23 cellular contexts compared by ENCODE assay signal in the genomic region with DNA sequence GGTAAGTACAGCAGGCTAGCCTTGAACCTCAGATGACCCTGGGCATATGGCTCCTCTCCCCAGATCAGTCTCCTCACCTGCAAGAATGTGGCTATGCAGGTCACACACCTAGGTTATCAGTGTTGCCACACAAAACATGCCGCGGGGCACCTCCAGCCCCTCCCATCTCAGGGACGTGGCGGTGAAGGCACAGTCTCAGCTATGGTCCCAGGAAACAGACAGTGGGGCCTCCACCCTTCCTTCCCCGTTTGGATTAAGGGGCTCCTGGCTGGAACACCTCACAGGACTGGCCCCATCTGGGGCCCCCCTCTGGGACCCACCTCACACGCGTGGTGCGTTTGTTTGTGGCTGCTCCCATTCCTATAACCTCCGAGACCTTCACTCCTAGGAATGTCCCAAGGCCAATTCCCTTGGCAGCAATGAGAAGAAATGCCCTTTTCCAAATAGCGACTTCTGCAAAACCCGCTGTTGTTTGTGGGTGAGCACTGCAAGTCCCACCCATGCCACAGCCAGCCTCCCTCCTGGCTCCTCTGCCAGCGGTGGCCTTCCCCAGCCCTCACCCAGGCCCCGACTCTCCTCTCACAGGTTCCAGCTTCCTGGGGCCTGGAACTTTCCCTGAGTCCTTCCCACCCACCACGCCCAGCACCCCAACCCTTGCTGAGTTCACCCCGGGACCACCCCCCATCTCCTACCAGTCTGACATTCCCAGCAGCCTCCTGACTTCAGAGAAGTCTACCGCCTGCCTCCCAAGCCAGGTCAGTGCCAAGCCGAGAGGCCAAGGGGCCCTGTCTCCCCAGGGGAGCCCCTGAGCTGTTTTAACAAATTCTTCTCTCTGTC. TPM values are rescaled to one million over a fixed set of nuclear protein-coding genes. Genes with fewer than 3 reads are reported as not detected.
DNase-seq lines count a peak whose midpoint lies in the region; ATAC-seq and TF ChIP-seq lines count a peak whose summit lies in the region.
"Had no signal": no experiment of that assay in that cellular context is flagged by ENCODE, and none has a peak within 500 bp of the region (broad histone marks: within the 10 kb centered on the region; RNA-seq: fewer than 3 reads in every experiment).

No MANE protein-coding gene starts in this region.

- DNase-seq in stimulated activated naive CD8-positive, alpha-beta T cell treated with anti-CD3 and anti-CD28 coated beads, Interleukin-15, amount 100 ng/mL, for 72 hours = no peak
- DNase-seq in stimulated activated naive CD8-positive, alpha-beta T cell treated with anti-CD3 and anti-CD28 coated beads, Interleukin-15, Interleukin-2, amounts not matched to agents 100 U/mL and 50 U/mL, for 24 hours = no peak
- DNase-seq in RWPE1 (ENCODE audit: low spot score) (no peak), epidermal melanocyte (ENCODE audit: insufficient read length, low spot score) (peak; percentile 11), substantia nigra (lab: John Stamatoyannopoulos, UW) (no peak), germinal center (ENCODE audit: low spot score) (no peak), OCI-LY7 (ENCODE audit: low spot score) (no peak)
- no peak for DNase-seq in stimulated activated naive CD4-positive, alpha-beta T cell treated with Interleukin-2 at 50 U/mL for 16 hours (lab: John Stamatoyannopoulos, UW)
- DNase-seq: DMS79, NCI-H1092 treated with DMSO at 0.1 percent for 48 hours, NCI-H1436 treated with DMSO at 0.1 percent for 48 hours, NCI-H2081, NCI-H2171, NCI-H345, NCI-H524, NCI-H82 had no signal

- H2AFZ ChIP-seq in OCI-LY7 (ENCODE audit: low read length) = no peak overlapping the region

- H3K27ac Mint-ChIP-seq in stimulated activated naive CD8-positive, alpha-beta T cell treated with anti-CD3 and anti-CD28 coated beads, Interleukin-15, amount 100 ng/mL, for 72 hours = peak overlapping the region; percentile 31 to 82

- H3K9me3 ChIP-seq in OCI-LY7 (ENCODE audit: low read length) = no peaks in the 10 kb centered on the region
- H3K9me3 ChIP-seq: A549, SJSA1 had no signal

- POLR2A ChIA-PET in RWPE1 (lab: Yijun Ruan, JAX; ENCODE audit: low non-redundant PET) = no interaction called here
- POLR2A ChIA-PET in OCI-LY7 (lab: Charles Lee) = interaction anchor here (1.7 kb wide), 1 partner anchor 8 kb away, joined by 3 read pairs; no protein-coding TSS in a partner anchor

- H3K4me3 ChIP-seq in OCI-LY7 (ENCODE audit: low read depth, low read length, poor library complexity, severe bottlenecking) = no peak overlapping the region
- H3K4me3 ChIP-seq: A549, SJSA1 had no signal

- no peak overlapping the region for H3K4me3 Mint-ChIP-seq in stimulated activated naive CD8-positive, alpha-beta T cell treated with anti-CD3 and anti-CD28 coated beads, Interleukin-15, amount 100 ng/mL, for 72 hours
- H3K4me3 Mint-ChIP-seq: B cell, CD14-positive monocyte had no signal

- CTCF ChIA-PET in RWPE1 (lab: Yijun Ruan, JAX) (no interaction called here), OCI-LY7 (lab: Charles Lee; ENCODE audit: unreplicated experiment) (no interaction called here)

- peaks cover 59% of the 10 kb centered on the region for H3K36me3 ChIP-seq in OCI-LY7 (ENCODE audit: insufficient read depth, low read length)

- ATAC-seq in stimulated activated naive CD8-positive, alpha-beta T cell treated with anti-CD3 and anti-CD28 coated beads, Interleukin-15, amount 100 ng/mL, for 72 hours = no peak
- ATAC-seq in stimulated activated naive CD8-positive, alpha-beta T cell treated with anti-CD3 and anti-CD28 coated beads, Interleukin-15, Interleukin-2, amounts not matched to agents 100 U/mL and 50 U/mL, for 24 hours = no peak
- ATAC-seq: Right ventricle myocardium inferior had no signal

- intact Hi-C loops in OCI-LY7 (cut with micrococcal nuclease; ENCODE audit: unreplicated experiment) = no loop called here

- no peaks in the 10 kb centered on the region for H3K9me2 ChIP-seq in OCI-LY7 (ENCODE audit: insufficient read depth, low read length)

- peaks cover 38% of the 10 kb centered on the region for H3K4me1 Mint-ChIP-seq in stimulated activated naive CD8-positive, alpha-beta T cell treated with anti-CD3 and anti-CD28 coated beads, Interleukin-15, amount 100 ng/mL, for 72 hours

- TF ChIP-seq CTCF in RWPE1 (conservative IDR thresholded peaks at IDR 0.05; ENCODE audit: low read depth) (no peak), OCI-LY7 (conservative IDR thresholded peaks at IDR 0.05; ENCODE audit: low read length) (no peak)

- H3K27me3 Mint-ChIP-seq in stimulated activated naive CD8-positive, alpha-beta T cell treated with anti-CD3 and anti-CD28 coated beads, Interleukin-15, amount 100 ng/mL, for 72 hours = no peaks in the 10 kb centered on the region
- H3K27me3 Mint-ChIP-seq: B cell had no signal

- no peak overlapping the region for H3K4me2 ChIP-seq in OCI-LY7 (ENCODE audit: low read length)
- H3K4me2 ChIP-seq: A549, KMS-11 had no signal

- H3K4me1 ChIP-seq in OCI-LY7 (ENCODE audit: insufficient read depth, low read length, poor library complexity, severe bottlenecking) = no peaks in the 10 kb centered on the region
- H3K4me1 ChIP-seq: A549 had no signal

- no peaks in the 10 kb centered on the region for H3K79me2 ChIP-seq in OCI-LY7 (ENCODE audit: insufficient read depth, low read depth, low read length)

- H3K9me3 Mint-ChIP-seq in stimulated activated naive CD8-positive, alpha-beta T cell treated with anti-CD3 and anti-CD28 coated beads, Interleukin-15, amount 100 ng/mL, for 72 hours = no peaks in the 10 kb centered on the region
- H3K9me3 Mint-ChIP-seq: CD14-positive monocyte had no signal

- no TSS peak for BruUV-seq in OCI-LY7 (replicated peaks; lab: Mats Ljungman, UMichigan)

- H4K20me1 ChIP-seq in OCI-LY7 (ENCODE audit: insufficient read depth, low read length) = no peaks in the 10 kb centered on the region

- H3K27ac ChIP-seq in RWPE1 = peak overlapping the region; percentile 72
- H3K27ac ChIP-seq in substantia nigra (ENCODE audit: low read depth, low read length, poor library complexity, severe bottlenecking) = peak overlapping the region; percentile 96
- H3K27ac ChIP-seq in OCI-LY7 (ENCODE audit: low read depth, low read length, poor library complexity, severe bottlenecking) = no peak overlapping the region
- H3K27ac ChIP-seq: A549, HL-60, KMS-11, SJSA1 had no signal

RNA-seq across cellular contexts. Expression of a gene that starts 17.1 kb away (rescaled TPM):
- total RNA-seq in OCI-LY7 (2014; rRNA removed; shearing (Covaris generic)) = 17.2 and 18.0 TPM in 2 replicates
- 79.7 and 91.7 TPM in 2 replicates for total RNA-seq in OCI-LY7 (2022)

RNA-seq across cellular contexts. Expression of a gene that starts 30.7 kb away (rescaled TPM):
- total RNA-seq in OCI-LY7 (2014; rRNA removed; shearing (Covaris generic)) = 2,827 and 2,935 TPM in 2 replicates
- total RNA-seq in OCI-LY7 (2022) = 2,267 and 2,573 TPM in 2 replicates
